ENCODE assay signal across 8 cellular contexts in genomic region chr6:29552512-29553051, GRCh38. TPM values are rescaled to one million over a fixed set of nuclear protein-coding genes. Genes with fewer than 3 reads are reported as not detected.
DNase-seq lines count a peak whose midpoint lies in the region; ATAC-seq, FAIRE-seq and TF ChIP-seq lines count a peak whose summit lies in the region.

No MANE protein-coding gene starts in this region.

- H3K9ac ChIP-seq in Karpas-422 (ENCODE audit: low read length) (no peak overlapping the region), GM12878 (ENCODE audit: control insufficient read depth, insufficient read depth, low read length) (no peak overlapping the region)

- H3K36me3 ChIP-seq in Karpas-422 (ENCODE audit: insufficient read depth, low read length), result no peaks in the 10 kb centered on the region
- no peaks in the 10 kb centered on the region for H3K36me3 ChIP-seq in GM12878 (ENCODE audit: control insufficient read depth in 2 of 2, insufficient read depth in 2 of 2, low read length in 1 of 2)

- 39% methylated on average over 5 of the region's 5 CpGs for WGBS in GM12878 (ENCODE audit: insufficient coverage, insufficient replicate concordance, low lambda C conversion rate, missing lambda C conversion rate)

- peaks cover 84% of the 10 kb centered on the region for H3K27me3 Mint-ChIP-seq in stimulated activated naive CD8-positive, alpha-beta T cell treated with anti-CD3 and anti-CD28 coated beads, Interleukin-15, Interleukin-2, amounts not matched to agents 100 ng/mL and 50 ng/mL, for 24 hours

- no peak overlapping the region for H3K27ac Mint-ChIP-seq in stimulated activated naive CD8-positive, alpha-beta T cell treated with anti-CD3 and anti-CD28 coated beads, Interleukin-15, Interleukin-2, amounts not matched to agents 100 ng/mL and 50 ng/mL, for 24 hours

- H3K4me1 ChIP-seq in Karpas-422 (ENCODE audit: low read length) (no peaks in the 10 kb centered on the region), GM12878 (ENCODE audit: control insufficient read depth, insufficient read depth, low read length) (no peaks in the 10 kb centered on the region; the same call in 1 of the 2 replicates)

- H3K27ac ChIP-seq in Karpas-422 (ENCODE audit: low read length) (no peak overlapping the region), GM12878 (ENCODE audit: control insufficient read depth, insufficient read depth) (no peak overlapping the region)

- in situ Hi-C loops in GM12878 (cut with MboI), result no loop called here

- RAD21 ChIA-PET in GM12878 (lab: Charles Lee; ENCODE audit: unreplicated experiment), result no interaction called here

- H2AFZ ChIP-seq in Karpas-422 (ENCODE audit: low read length) (no peak overlapping the region), GM12878 (ENCODE audit: control insufficient read depth, low read depth, low read length) (0 out of 2 replicates have a peak overlapping the region, but pooled peaks have one; percentile 17)

- H3K9me3 Mint-ChIP-seq in stimulated activated naive CD8-positive, alpha-beta T cell treated with anti-CD3 and anti-CD28 coated beads, Interleukin-15, Interleukin-2, amounts not matched to agents 100 ng/mL and 50 ng/mL, for 24 hours, result peaks cover 3% of the 10 kb centered on the region

- SMC1A ChIA-PET in GM12878 (lab: Charles Lee; ENCODE audit: uncharacterized antibody, unreplicated experiment), result no interaction called here

- H3K4me1 Mint-ChIP-seq in stimulated activated naive CD8-positive, alpha-beta T cell treated with anti-CD3 and anti-CD28 coated beads, Interleukin-15, Interleukin-2, amounts not matched to agents 100 ng/mL and 50 ng/mL, for 24 hours (ENCODE audit: low read depth), result peaks cover 15% of the 10 kb centered on the region

- no TSS peak for BruUV-seq in GM12878 (replicated peaks; lab: Mats Ljungman, UMichigan)

- POLR2A ChIA-PET in GM12878 (lab: Charles Lee), result no interaction called here

- H3K9me3 ChIP-seq in Karpas-422 (ENCODE audit: low read length), result no peaks in the 10 kb centered on the region
- H3K9me3 ChIP-seq in GM12878 (replicated peaks; ENCODE audit: control insufficient read depth, insufficient read depth, low read length), result no peaks in the 10 kb centered on the region; the same call in 2 of the 3 replicates

- TF ChIP-seq RAD21 in GM12878 (IDR thresholded peaks at IDR 0.05; ENCODE audit: insufficient read depth, low read depth, low read length), result no peak

- CTCF ChIA-PET in GM12878 (lab: Yijun Ruan, JAX), result interaction anchor here (1.0 to 1.3 kb wide), 2 partner anchors 97 to 101 kb away, joined by 4 to 5 read pairs; no protein-coding TSS in a partner anchor

- H3K9me2 ChIP-seq in Karpas-422 (replicated peaks; ENCODE audit: insufficient read depth, low read length), result no peaks in the 10 kb centered on the region

- ATAC-seq in GM21528 (IDR thresholded peaks at IDR 0.05; ENCODE audit: low FRiP score, unreplicated experiment) (peak; percentile 89), GM12878 (peak; percentile 94)

- H4K20me1 ChIP-seq in Karpas-422 (ENCODE audit: insufficient read depth, low read depth, low read length) (no peaks in the 10 kb centered on the region), GM12878 (ENCODE audit: control insufficient read depth, insufficient read depth) (no peaks in the 10 kb centered on the region)

- peak overlapping the region; percentile 64 for H3K4me3 Mint-ChIP-seq in stimulated activated naive CD8-positive, alpha-beta T cell treated with anti-CD3 and anti-CD28 coated beads, Interleukin-15, Interleukin-2, amounts not matched to agents 100 ng/mL and 50 ng/mL, for 24 hours

- peak; percentile 92 for FAIRE-seq in GM12878 (lab: Jason Lieb, UNC)

- no peak for TF ChIP-seq POLR2A in GM12878 (IDR thresholded peaks at IDR 0.05; ENCODE audit: low read depth, low read length)

- no peaks in the 10 kb centered on the region for H3K36me3 Mint-ChIP-seq in stimulated activated naive CD8-positive, alpha-beta T cell treated with anti-CD3 and anti-CD28 coated beads, Interleukin-15, Interleukin-2, amounts not matched to agents 100 ng/mL and 50 ng/mL, for 24 hours (ENCODE audit: low read depth)

- TF ChIP-seq EP300 in GM12878 (IDR thresholded peaks at IDR 0.05; ENCODE audit: borderline replicate concordance in 1 of 2, control insufficient read depth in 1 of 2, low read depth in 2 of 2, low read length in 2 of 2), result no peak

- H3K79me2 ChIP-seq in Karpas-422 (ENCODE audit: low read length) (no peaks in the 10 kb centered on the region), GM12878 (ENCODE audit: control insufficient read depth, insufficient read depth, low read length) (no peaks in the 10 kb centered on the region)

- H3K4me2 ChIP-seq in Karpas-422 (ENCODE audit: low read depth, low read length, poor library complexity, severe bottlenecking) (no peak overlapping the region), GM12878 (ENCODE audit: control insufficient read depth, insufficient read depth) (peak overlapping the region; percentile 32; the same call in 1 of the 2 replicates)

- H3K4me3 ChIP-seq in Karpas-422 (ENCODE audit: low read length) (no peak overlapping the region), GM12878 (no peak overlapping the region)

- H3K27me3 ChIP-seq in Karpas-422 (ENCODE audit: low read length), result no peaks in the 10 kb centered on the region
- H3K27me3 ChIP-seq in GM12878 (replicated peaks in 1 of 2; ENCODE audit: control insufficient read depth in 2 of 2, insufficient read depth in 2 of 2, low read length in 1 of 2), result peaks cover 1 to 5% of the 10 kb centered on the region in 2 experiments; a peak in 2 of 4 replicates

- peak; percentile 74 for DNase-seq in GM03348 (ENCODE audit: low spot score)
- peak; percentile 89 for DNase-seq in Karpas-422
- DNase-seq in GM12878 (ENCODE audit: low read depth, low spot score), result peak; percentile 56
- DNase-seq in iPS-NIHi11 (ENCODE audit: low spot score), result peak; percentile 42
- DNase-seq in NCI-H187 treated with DMSO at 0.1 percent for 48 hours (lab: John Stamatoyannopoulos, UW), result no peak
- no peak for DNase-seq in NCI-H526 treated with DMSO at 0.1 percent for 48 hours (lab: John Stamatoyannopoulos, UW)

- no peak for TF ChIP-seq CTCF in GM12878 (IDR thresholded peaks at IDR 0.05 in 2 of 3, conservative IDR thresholded peaks at IDR 0.05 in 1 of 3; ENCODE audit: control insufficient read depth in 2 of 3, extremely low read depth in 1 of 3, insufficient read depth in 1 of 3, low read depth in 3 of 3, low read length in 3 of 3)

- intact Hi-C loops in GM12878 (cut with micrococcal nuclease; ENCODE audit: unreplicated experiment), result no loop called here

TF ChIP-seq in GM12878, 131 proteins besides CTCF, POLR2A, EP300 and RAD21 (continues in another document):
- TF ChIP-seq RELA (IDR thresholded peaks at IDR 0.05; ENCODE audit: borderline replicate concordance, partially characterized antibody), result no peak
- TF ChIP-seq ATF7 (IDR thresholded peaks at IDR 0.05; ENCODE audit: low read depth), result no peak
- peak; percentile 87 for TF ChIP-seq CREB1 (IDR thresholded peaks at IDR 0.05; ENCODE audit: low read depth)
- no peak for TF ChIP-seq E2F4 (IDR thresholded peaks at IDR 0.05; ENCODE audit: low read depth, low read length)
- TF ChIP-seq MTA2 (IDR thresholded peaks at IDR 0.05; ENCODE audit: low read depth), result no peak

RNA-seq across cellular contexts. Expression of gene UBD, which starts 7.0 kb away (rescaled TPM):
- total RNA-seq in Karpas-422 (2014; rRNA removed; shearing (Covaris generic); ENCODE audit: low replicate concordance), result not detected in 2 replicates
- 1.8 and 2.0 TPM in 2 replicates for total RNA-seq in GM12878 (2013; cell fraction: nucleolus; rRNA removed)
- 31.8 and 40.4 TPM in 2 replicates for total RNA-seq in GM12878 (2014; rRNA removed)
- 52.9 and 54.3 TPM in 2 replicates for total RNA-seq in GM12878 (2014; rRNA removed; fragmentation: Illumina TruSeq; extraction: Trizol)
- 23.4 and 24.6 TPM in 2 replicates for total RNA-seq in GM12878 (2021)
- 28.2 TPM for polyA plus RNA-seq in GM12878 (2011; ENCODE audit: low read depth)
- 101 and 121 TPM in 2 replicates for polyA plus RNA-seq in GM12878 (2011; rRNA removed)
- polyA plus RNA-seq in GM12878 (2011; cell fraction: cytosol; rRNA removed), result 49.1 and 49.8 TPM in 2 replicates
- 27.6 and 27.7 TPM in 2 replicates for polyA plus RNA-seq in GM12878 (2011; cell fraction: nucleus; rRNA removed)
- polyA plus RNA-seq in GM12878 (2012), result 14.0 and 25.2 TPM in 2 replicates
- 51.0 and 68.3 TPM in 2 replicates for polyA plus RNA-seq in GM12878 (2014; fragmentation: Illumina TruSeq; extraction: Trizol)
- 10 to 100 TPM; 28.6 to 39.6 TPM for polyA plus RNA-seq in GM12878 (2014; fragmentation: Nextera tagmentation; extraction: Ambion mirVana)
- polyA plus RNA-seq in GM12878 (2014; rRNA removed), result 35.6 and 42.5 TPM in 2 replicates
- 10 to 100 TPM; 24.3 to 28.4 TPM for polyA plus RNA-seq in GM12878 (2016; fragmentation: Nextera tagmentation; extraction: Ambion mirVana)
- 30.5 and 35.5 TPM in 2 replicates for polyA minus RNA-seq in GM12878 (2011; rRNA and poly(A)+ RNA removed)
- polyA minus RNA-seq in GM12878 (2011; cell fraction: cytosol; rRNA and poly(A)+ RNA removed), result 6.4 and 8.9 TPM in 2 replicates
- 4.6 and 6.0 TPM in 2 replicates for polyA minus RNA-seq in GM12878 (2011; cell fraction: nucleus; rRNA and poly(A)+ RNA removed)

RNA-seq across cellular contexts. Expression of gene OR2H2, which starts 32.3 kb away (rescaled TPM):
- not detected in 2 replicates for total RNA-seq in Karpas-422 (2014; rRNA removed; shearing (Covaris generic); ENCODE audit: low replicate concordance)
- total RNA-seq in GM12878 (2013; cell fraction: nucleolus; rRNA removed), result not detected in 2 replicates
- total RNA-seq in GM12878 (2014; rRNA removed) (not detected in 2 replicates), GM12878 (2014; rRNA removed; fragmentation: Illumina TruSeq; extraction: Trizol) (not detected in 2 replicates), GM12878 (2021) (not detected in 2 replicates)
- not detected for polyA plus RNA-seq in GM12878 (2011; ENCODE audit: low read depth)
- polyA plus RNA-seq in GM12878 (2011; rRNA removed) (not detected in 2 replicates), GM12878 (2014; fragmentation: Illumina TruSeq; extraction: Trizol) (not detected in 2 replicates), GM12878 (2014; fragmentation: Nextera tagmentation; extraction: Ambion mirVana) (not detected), GM12878 (2014; rRNA removed) (not detected in 2 replicates), GM12878 (2016; fragmentation: Nextera tagmentation; extraction: Ambion mirVana) (not detected)
- polyA plus RNA-seq in GM12878 (2011; cell fraction: cytosol; rRNA removed), result not detected in 2 replicates
- polyA plus RNA-seq in GM12878 (2011; cell fraction: nucleus; rRNA removed), result not detected in 2 replicates
- polyA plus RNA-seq in GM12878 (2012), result not detected in 2 replicates
- polyA minus RNA-seq in GM12878 (2011; rRNA and poly(A)+ RNA removed), result not detected in 2 replicates
- not detected in 2 replicates for polyA minus RNA-seq in GM12878 (2011; cell fraction: cytosol; rRNA and poly(A)+ RNA removed)
- polyA minus RNA-seq in GM12878 (2011; cell fraction: nucleus; rRNA and poly(A)+ RNA removed), result not detected in 2 replicates

Comparison
In these comparisons a context has a peak if more than half of its experiments do, and no peak if none do; other contexts are left out.
1. DNase-seq: peak in GM03348 (single experiment), Karpas-422 (single experiment), GM12878 (single experiment) and iPS-NIHi11 (single experiment); none in NCI-H187 treated with DMSO at 0.1 percent for 48 hours (single experiment) and NCI-H526 treated with DMSO at 0.1 percent for 48 hours (single experiment).